ENCODE assay signal across 15 cellular contexts in genomic region chr1:54876814-54877213, GRCh38.
"Had no signal": no experiment of that assay in that cellular context is flagged by ENCODE, and none has a peak within 500 bp of the region (broad histone marks: within the 10 kb centered on the region; RNA-seq: fewer than 3 reads in every experiment).

No MANE protein-coding gene starts in this region.

- DNase-seq: effector memory CD8-positive, alpha-beta T cell; esophagus squamous epithelium; glutamatergic neuron; left colon; natural killer cell; nucleus accumbens; ovary; right cardiac atrium; stimulated activated CD4-positive, alpha-beta T cell treated with anti-CD3 and anti-CD28 coated beads, Interleukin-2, amount 100 ng/mL, for 48 hours; stimulated activated naive CD4-positive, alpha-beta T cell treated with Interleukin-2 at 50 U/mL for 16 hours; upper lobe of left lung; uterus had no signal

- ATAC-seq: effector memory CD8-positive, alpha-beta T cell; gastroesophageal sphincter; left colon; natural killer cell; right cardiac atrium had no signal

- H3K4me3 Mint-ChIP-seq: effector memory CD8-positive, alpha-beta T cell; natural killer cell; neural progenitor cell had no signal

- H3K4me1 Mint-ChIP-seq: neural progenitor cell had no signal

- H3K4me1 ChIP-seq: gastroesophageal sphincter, uterus had no signal

- H3K4me3 ChIP-seq: esophagus squamous epithelium, gastroesophageal sphincter, neural progenitor cell, ovary, smooth muscle cell, upper lobe of left lung, uterus had no signal

- H3K9ac ChIP-seq: neural progenitor cell had no signal

- H3K27ac Mint-ChIP-seq: effector memory CD8-positive, alpha-beta T cell; natural killer cell; neural progenitor cell had no signal

- H3K4me2 ChIP-seq: neural progenitor cell, smooth muscle cell had no signal

- H3K36me3 ChIP-seq: ovary, uterus had no signal

- H3K9me3 Mint-ChIP-seq: effector memory CD8-positive, alpha-beta T cell; natural killer cell had no signal

- H3K9me3 ChIP-seq: esophagus squamous epithelium, gastroesophageal sphincter, ovary, upper lobe of left lung, uterus had no signal

- H2AFZ ChIP-seq: neural progenitor cell had no signal

- H3K27me3 ChIP-seq: esophagus squamous epithelium, gastroesophageal sphincter, neural progenitor cell, ovary, upper lobe of left lung, uterus had no signal

- H3K27ac ChIP-seq: gastroesophageal sphincter, neural progenitor cell, ovary, uterus had no signal

- H3K36me3 Mint-ChIP-seq: natural killer cell had no signal
